10 cellular contexts compared by ENCODE assay signal in the genomic region with DNA sequence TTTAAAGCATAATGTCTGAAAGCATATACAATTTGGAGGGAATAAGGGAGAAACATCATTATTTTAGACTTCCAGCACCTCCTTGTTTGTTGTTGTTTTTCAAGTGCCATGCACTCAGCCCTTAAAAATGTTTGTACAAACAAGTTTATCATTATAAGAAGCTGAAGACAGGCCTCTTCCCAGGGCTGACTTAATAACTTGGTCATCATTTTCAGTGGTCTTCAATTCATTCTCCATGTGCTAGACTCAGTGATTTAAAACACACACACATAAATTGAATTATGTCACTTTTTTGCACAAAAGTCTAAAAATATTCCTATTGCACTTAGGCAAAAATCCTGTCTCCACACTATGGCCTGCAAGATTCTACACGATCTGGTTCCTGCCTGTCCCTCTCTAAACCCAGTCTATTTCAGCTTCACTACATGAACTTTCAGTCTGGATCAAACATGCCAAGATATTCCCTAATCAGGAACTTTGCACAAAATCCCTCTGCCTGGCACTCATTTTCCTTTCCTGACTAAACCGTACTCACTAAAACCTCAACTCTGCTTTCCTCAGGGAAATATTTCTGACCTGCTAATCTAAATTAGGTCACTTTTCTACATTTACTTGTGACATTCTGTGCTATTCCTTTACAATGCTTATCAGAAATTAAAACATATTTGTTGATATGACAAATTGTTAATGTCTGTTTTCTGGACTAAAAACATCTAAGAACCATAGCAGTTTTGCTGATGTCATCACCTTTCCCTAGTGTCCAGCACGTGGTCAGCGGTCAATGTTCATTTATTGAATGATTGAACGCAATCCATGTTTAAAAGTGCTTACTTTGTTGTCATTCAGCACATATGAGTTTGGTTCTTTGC. TPM values are rescaled to one million over a fixed set of nuclear protein-coding genes. Genes with fewer than 3 reads are reported as not detected.
DNase-seq lines count a peak whose midpoint lies in the region; ATAC-seq and TF ChIP-seq lines count a peak whose summit lies in the region.
"Had no signal": no experiment of that assay in that cellular context is flagged by ENCODE, and none has a peak within 500 bp of the region (broad histone marks: within the 10 kb centered on the region; RNA-seq: fewer than 3 reads in every experiment).

No MANE protein-coding gene starts in this region.

- peak; percentile 18 to 23 for ATAC-seq in CD4-positive, CD25-positive, alpha-beta regulatory T cell (ENCODE audit: low read depth in 2 of 2)
- ATAC-seq in GM19438 (IDR thresholded peaks at IDR 0.05; ENCODE audit: low read depth, unreplicated experiment) = peak; percentile 33
- peak; percentile 33 for ATAC-seq in HG03432 (IDR thresholded peaks at IDR 0.05; ENCODE audit: unreplicated experiment)
- ATAC-seq in left lung = no peak
- no peak for ATAC-seq in HG03039 (IDR thresholded peaks at IDR 0.05; ENCODE audit: unreplicated experiment)
- no peak for ATAC-seq in HG03442 (IDR thresholded peaks at IDR 0.05; ENCODE audit: unreplicated experiment)

- H3K4me1 Mint-ChIP-seq in CD4-positive, CD25-positive, alpha-beta regulatory T cell = peaks cover 43 to 72% (median 64%) of the 10 kb centered on the region in 4 donors
- H3K4me1 Mint-ChIP-seq in type B pancreatic cell (ENCODE audit: unreplicated experiment) = no peaks in the 10 kb centered on the region
- H3K4me1 Mint-ChIP-seq: neural crest cell had no signal

- TF ChIP-seq CTCF in left lung (IDR thresholded peaks at IDR 0.05) = no peak
- TF ChIP-seq CTCF in type B pancreatic cell (conservative IDR thresholded peaks at IDR 0.05) = no peak

- H3K36me3 Mint-ChIP-seq in CD4-positive, CD25-positive, alpha-beta regulatory T cell = peaks cover 18% of the 10 kb centered on the region
- H3K36me3 Mint-ChIP-seq in type B pancreatic cell = no peaks in the 10 kb centered on the region

- H3K9me3 Mint-ChIP-seq in CD4-positive, CD25-positive, alpha-beta regulatory T cell = peaks cover 0 to 7% (median under 1%) of the 10 kb centered on the region in 7 donors
- peaks cover 8% of the 10 kb centered on the region for H3K9me3 Mint-ChIP-seq in type B pancreatic cell

- peaks cover 58% of the 10 kb centered on the region for H3K4me1 ChIP-seq in CD4-positive, CD25-positive, alpha-beta regulatory T cell (ENCODE audit: control insufficient read depth, insufficient read depth, low read length, poor library complexity, severe bottlenecking)
- H3K4me1 ChIP-seq in left lung = peaks cover 0 to 17% of the 10 kb centered on the region in 2 donors

- peak overlapping the region; percentile 79 for H3K4me3 ChIP-seq in CD4-positive, CD25-positive, alpha-beta regulatory T cell (ENCODE audit: low read depth, low read length)
- no peak overlapping the region for H3K4me3 ChIP-seq in left lung

- peaks cover 2 to 6% of the 10 kb centered on the region in 2 experiments for H3K9me3 ChIP-seq in CD4-positive, CD25-positive, alpha-beta regulatory T cell (ENCODE audit: control insufficient read depth in 2 of 2, low read length in 2 of 2)
- H3K9me3 ChIP-seq in left lung = no peaks in the 10 kb centered on the region

- no peaks in the 10 kb centered on the region for H3K27me3 ChIP-seq in CD4-positive, CD25-positive, alpha-beta regulatory T cell (ENCODE audit: control insufficient read depth, insufficient read depth, low read length)
- H3K27me3 ChIP-seq in left lung = no peaks in the 10 kb centered on the region

- peak overlapping the region; percentile 57 to 81 (median 72) for H3K4me3 Mint-ChIP-seq in CD4-positive, CD25-positive, alpha-beta regulatory T cell
- no peak overlapping the region for H3K4me3 Mint-ChIP-seq in type B pancreatic cell
- H3K4me3 Mint-ChIP-seq: neural crest cell had no signal

- peak overlapping the region; percentile 82 for H3K27ac ChIP-seq in CD4-positive, CD25-positive, alpha-beta regulatory T cell (ENCODE audit: insufficient read depth, low read length, poor library complexity, severe bottlenecking)
- peak overlapping the region; percentile 34 to 73 for H3K27ac ChIP-seq in left lung

- peak overlapping the region; percentile 91 to 97 (median 94) for H3K27ac Mint-ChIP-seq in CD4-positive, CD25-positive, alpha-beta regulatory T cell
- no peak overlapping the region for H3K27ac Mint-ChIP-seq in type B pancreatic cell

- no peak for DNase-seq in CD4-positive, CD25-positive, alpha-beta regulatory T cell
- DNase-seq in left lung (no peak), type B pancreatic cell (ENCODE audit: extremely low spot score, unreplicated experiment) (no peak)
- DNase-seq in stimulated activated CD4-positive, alpha-beta T cell treated with anti-CD3 and anti-CD28 coated beads, Interleukin-15, amount 100 ng/mL, for 24 hours = no peak
- DNase-seq: stimulated activated CD8-positive, alpha-beta memory T cell treated with anti-CD3 and anti-CD28 coated beads, Interleukin-4, amount 100 ng/mL, for 48 hours had no signal

- intact Hi-C loops in left lung (cut with DNase I) = no loop called here

- no peaks in the 10 kb centered on the region for H3K27me3 Mint-ChIP-seq in CD4-positive, CD25-positive, alpha-beta regulatory T cell
- no peaks in the 10 kb centered on the region for H3K27me3 Mint-ChIP-seq in type B pancreatic cell

- H3K36me3 ChIP-seq in CD4-positive, CD25-positive, alpha-beta regulatory T cell (ENCODE audit: control insufficient read depth, insufficient read depth, low read length) = no peaks in the 10 kb centered on the region
- H3K36me3 ChIP-seq in left lung = no peaks in the 10 kb centered on the region

RNA-seq across cellular contexts. Expression of a gene that starts 14.8 kb away (rescaled TPM):
- 425 TPM for total RNA-seq in CD4-positive, CD25-positive, alpha-beta regulatory T cell
- polyA plus RNA-seq in CD4-positive, CD25-positive, alpha-beta regulatory T cell = 100 to 1,000 TPM; 201 to 381 (median 293) TPM
- total RNA-seq in left lung (10 to 100 TPM in 1 of 2 donors, 1 to 10 TPM in 1; 3.0 to 17.4 TPM), type B pancreatic cell (ENCODE audit: low replicate concordance) (0.45 and 0.56 TPM in 2 replicates)
- total RNA-seq: neural crest cell had no signal

Comparison
In these comparisons a context has a peak if more than half of its experiments do, and no peak if none do; other contexts are left out.
1. ATAC-seq: peak in CD4-positive, CD25-positive, alpha-beta regulatory T cell (2 of 2), GM19438 (single experiment) and HG03432 (single experiment); none in left lung (single experiment), HG03039 (single experiment) and HG03442 (single experiment).
2. RNA of a gene that starts 14.8 kb away (total RNA-seq): 425 TPM in CD4-positive, CD25-positive, alpha-beta regulatory T cell (single experiment); 3.0 to 17.4 TPM in left lung and 0.45 to 0.56 TPM in type B pancreatic cell; every median in the first group is over 10 times any median in the second.